ENCODE assay signal across 16 cellular contexts in genomic region chr10:52961298-52961697, GRCh38.
DNase-seq lines count a peak whose midpoint lies in the region; ATAC-seq and TF ChIP-seq lines count a peak whose summit lies in the region.
"Had no signal": no experiment of that assay in that cellular context is flagged by ENCODE, and none has a peak within 500 bp of the region (broad histone marks: within the 10 kb centered on the region; RNA-seq: fewer than 3 reads in every experiment).

No MANE protein-coding gene starts in this region.

- H3K27ac Mint-ChIP-seq in nephron, result peak overlapping the region; percentile 67 to 79 (median 76)
- no peak overlapping the region for H3K27ac Mint-ChIP-seq in CD4-positive, alpha-beta T cell
- H3K27ac Mint-ChIP-seq in stimulated activated effector memory CD8-positive, alpha-beta T cell treated with anti-CD3 and anti-CD28 coated beads, Interleukin-12 subunit alpha, Interleukin-12 subunit beta, amount 100 ng/mL, for 72 hours, result no peak overlapping the region

- POLR2A ChIA-PET in CD4-positive, alpha-beta T cell (lab: Charles Lee), result no interaction called here

- CTCF ChIA-PET in CD4-positive, alpha-beta T cell (lab: Charles Lee), result no interaction called here

- H3K4me1 Mint-ChIP-seq in nephron, result peaks cover 30% of the 10 kb centered on the region
- no peaks in the 10 kb centered on the region for H3K4me1 Mint-ChIP-seq in CD4-positive, alpha-beta T cell (ENCODE audit: low read depth)
- no peaks in the 10 kb centered on the region for H3K4me1 Mint-ChIP-seq in stimulated activated effector memory CD8-positive, alpha-beta T cell treated with anti-CD3 and anti-CD28 coated beads, Interleukin-12 subunit alpha, Interleukin-12 subunit beta, amount 100 ng/mL, for 72 hours

- H3K36me3 ChIP-seq in iPS-15b (ENCODE audit: control insufficient read depth, insufficient read depth, low read length), result no peaks in the 10 kb centered on the region
- H3K36me3 ChIP-seq: Peyer's patch had no signal

- H3K9ac ChIP-seq in iPS-15b (ENCODE audit: low read depth, low read length), result no peak overlapping the region

- H3K9me3 ChIP-seq in iPS-15b (ENCODE audit: control insufficient read depth, insufficient read depth, low read length), result no peaks in the 10 kb centered on the region
- no peaks in the 10 kb centered on the region for H3K9me3 ChIP-seq in CD4-positive, alpha-beta T cell (ENCODE audit: control insufficient read depth, low read length)
- H3K9me3 ChIP-seq: Caco-2, Peyer's patch had no signal

- no peak overlapping the region for H3K4me3 ChIP-seq in GM12865 (ENCODE audit: low read depth, low read length)
- peak overlapping the region; percentile 2 for H3K4me3 ChIP-seq in iPS-15b (ENCODE audit: low read depth, low read length)
- H3K4me3 ChIP-seq: Peyer's patch had no signal

- H3K36me3 Mint-ChIP-seq in nephron (ENCODE audit: low read depth), result no peaks in the 10 kb centered on the region
- no peaks in the 10 kb centered on the region for H3K36me3 Mint-ChIP-seq in CD4-positive, alpha-beta T cell (ENCODE audit: low read depth)
- no peaks in the 10 kb centered on the region for H3K36me3 Mint-ChIP-seq in stimulated activated effector memory CD8-positive, alpha-beta T cell treated with anti-CD3 and anti-CD28 coated beads, Interleukin-12 subunit alpha, Interleukin-12 subunit beta, amount 100 ng/mL, for 72 hours

- no peak for ATAC-seq in CD4-positive, alpha-beta T cell (ENCODE audit: poor library complexity)
- no peak for ATAC-seq in stimulated activated effector memory CD8-positive, alpha-beta T cell treated with anti-CD3 and anti-CD28 coated beads, Interleukin-12 subunit alpha, Interleukin-12 subunit beta, amount 100 ng/mL, for 72 hours

- no peak overlapping the region for H3K27ac ChIP-seq in CD4-positive, alpha-beta T cell (ENCODE audit: low read depth, low read length)
- H3K27ac ChIP-seq: C4-2B, Peyer's patch had no signal

- no peak overlapping the region for H3K4me3 Mint-ChIP-seq in nephron
- H3K4me3 Mint-ChIP-seq in CD4-positive, alpha-beta T cell, result no peak overlapping the region
- H3K4me3 Mint-ChIP-seq in stimulated activated effector memory CD8-positive, alpha-beta T cell treated with anti-CD3 and anti-CD28 coated beads, Interleukin-12 subunit alpha, Interleukin-12 subunit beta, amount 100 ng/mL, for 72 hours, result no peak overlapping the region

- TF ChIP-seq CTCF in GM12865 (IDR thresholded peaks at IDR 0.05; ENCODE audit: insufficient read depth, low read depth, low read length, missing control alignments), result no peak
- TF ChIP-seq CTCF in nephron (IDR thresholded peaks at IDR 0.05; ENCODE audit: unreplicated experiment in 3 of 3), result no peak
- TF ChIP-seq CTCF in CD4-positive, alpha-beta T cell (IDR thresholded peaks at IDR 0.05), result no peak

- DNase-seq in GM12865 (ENCODE audit: low read depth) (peak; percentile 18), NCI-H146 (lab: John Stamatoyannopoulos, UW) (peak; percentile 23), NCI-H1048 (lab: John Stamatoyannopoulos, UW) (no peak), T-helper 2 cell (no peak)
- no peak for DNase-seq in CD4-positive, alpha-beta T cell
- DNase-seq in stimulated activated effector memory CD8-positive, alpha-beta T cell treated with anti-CD3 and anti-CD28 coated beads, Interleukin-12 subunit alpha, Interleukin-12 subunit beta, amount 100 ng/mL, for 72 hours (ENCODE audit: low spot score in 2 of 2), result no peak
- DNase-seq: Caco-2, Karpas-422, NCI-H2081, NCI-H2227 treated with DMSO at 0.1 percent for 48 hours, NCI-H774, Peyer's patch, Right ventricle myocardium superior had no signal

- intact Hi-C loops in CD4-positive, alpha-beta T cell (cut with DNase I, micrococcal nuclease), result no loop called here

- H3K9me3 Mint-ChIP-seq in nephron, result no peaks in the 10 kb centered on the region
- H3K9me3 Mint-ChIP-seq in CD4-positive, alpha-beta T cell, result no peaks in the 10 kb centered on the region
- H3K9me3 Mint-ChIP-seq in stimulated activated effector memory CD8-positive, alpha-beta T cell treated with anti-CD3 and anti-CD28 coated beads, Interleukin-12 subunit alpha, Interleukin-12 subunit beta, amount 100 ng/mL, for 72 hours, result peaks cover 10% of the 10 kb centered on the region

- H3K27me3 Mint-ChIP-seq in nephron (ENCODE audit: low read depth), result no peaks in the 10 kb centered on the region
- H3K27me3 Mint-ChIP-seq in CD4-positive, alpha-beta T cell, result no peaks in the 10 kb centered on the region

- peaks cover 3% of the 10 kb centered on the region for H3K4me1 ChIP-seq in iPS-15b (ENCODE audit: control insufficient read depth, insufficient read depth, low read length)
- H3K4me1 ChIP-seq: Peyer's patch had no signal

- H3K27me3 ChIP-seq in iPS-15b (ENCODE audit: control insufficient read depth, insufficient read depth, low read length), result no peaks in the 10 kb centered on the region
- no peaks in the 10 kb centered on the region for H3K27me3 ChIP-seq in CD4-positive, alpha-beta T cell (ENCODE audit: control insufficient read depth, insufficient read depth, low read length)
- H3K27me3 ChIP-seq: Peyer's patch had no signal

Comparison
In these comparisons a context has a peak if more than half of its experiments do, and no peak if none do; other contexts are left out.
1. DNase-seq: peak in GM12865 (single experiment) and NCI-H146 (single experiment); none in CD4-positive, alpha-beta T cell (0 of 10), stimulated activated effector memory CD8-positive, alpha-beta T cell treated with anti-CD3 and anti-CD28 coated beads, Interleukin-12 subunit alpha, Interleukin-12 subunit beta, amount 100 ng/mL, for 72 hours (0 of 2), NCI-H1048 (single experiment) and T-helper 2 cell (0 of 5).
2. H3K27ac Mint-ChIP-seq: peak in nephron (3 of 3); none in CD4-positive, alpha-beta T cell (single experiment) and stimulated activated effector memory CD8-positive, alpha-beta T cell treated with anti-CD3 and anti-CD28 coated beads, Interleukin-12 subunit alpha, Interleukin-12 subunit beta, amount 100 ng/mL, for 72 hours (single experiment).